Comparison of ENCODE assay signal across 1 cellular context in genomic region chr11:117094776-117095175, GRCh38.
TF ChIP-seq lines count a peak whose summit lies in the region.

No MANE protein-coding gene starts in this region.

TF ChIP-seq in A549, 52 proteins besides CTCF, POLR2A, EP300 and RAD21 (continued from another document):
- TF ChIP-seq ELK1 (IDR thresholded peaks at IDR 0.05; ENCODE audit: low read depth, low read length) = no peak
